ENCODE assay signal across 1 cellular context in the genomic region with DNA sequence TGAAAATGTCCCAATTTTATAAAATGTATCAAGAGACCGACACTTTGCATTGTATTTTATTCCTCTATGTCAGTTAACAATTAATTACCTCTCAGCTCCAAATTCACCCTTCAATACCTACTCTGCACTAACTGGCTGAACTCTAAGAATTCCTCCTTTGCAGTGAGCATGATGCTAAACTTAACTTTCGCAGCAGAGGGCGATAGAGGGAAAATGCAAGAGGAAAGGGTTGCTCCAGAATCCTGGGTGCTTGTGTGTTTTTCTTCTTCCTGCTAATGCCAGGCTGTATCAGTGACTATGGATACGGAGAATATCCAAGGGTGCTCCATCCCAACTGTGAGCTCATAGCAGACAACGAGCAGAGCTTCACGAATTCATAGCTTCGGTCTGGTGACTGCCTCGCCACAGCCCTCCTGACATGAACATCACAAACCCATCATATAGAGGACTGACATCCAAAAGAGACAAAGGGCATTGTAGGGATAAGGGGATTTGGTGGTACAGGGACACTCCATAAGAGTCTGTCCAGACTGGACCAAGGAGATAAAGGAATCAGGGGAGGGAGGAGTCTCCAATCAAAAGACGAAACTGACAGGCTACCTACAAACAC.
TF ChIP-seq lines count a peak whose summit lies in the region.

No MANE protein-coding gene starts in this region.

TF ChIP-seq in HepG2, 621 proteins besides CTCF, POLR2A, EP300 and RAD21 (continued from another document):
- TF ChIP-seq, protein P1, sequence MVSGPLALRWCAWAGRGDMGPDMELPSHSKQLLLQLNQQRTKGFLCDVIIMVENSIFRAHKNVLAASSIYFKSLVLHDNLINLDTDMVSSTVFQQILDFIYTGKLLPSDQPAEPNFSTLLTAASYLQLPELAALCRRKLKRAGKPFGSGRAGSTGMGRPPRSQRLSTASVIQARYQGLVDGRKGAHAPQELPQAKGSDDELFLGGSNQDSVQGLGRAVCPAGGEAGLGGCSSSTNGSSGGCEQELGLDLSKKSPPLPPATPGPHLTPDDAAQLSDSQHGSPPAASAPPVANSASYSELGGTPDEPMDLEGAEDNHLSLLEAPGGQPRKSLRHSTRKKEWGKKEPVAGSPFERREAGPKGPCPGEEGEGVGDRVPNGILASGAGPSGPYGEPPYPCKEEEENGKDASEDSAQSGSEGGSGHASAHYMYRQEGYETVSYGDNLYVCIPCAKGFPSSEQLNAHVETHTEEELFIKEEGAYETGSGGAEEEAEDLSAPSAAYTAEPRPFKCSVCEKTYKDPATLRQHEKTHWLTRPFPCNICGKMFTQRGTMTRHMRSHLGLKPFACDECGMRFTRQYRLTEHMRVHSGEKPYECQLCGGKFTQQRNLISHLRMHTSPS (CRISPR knock-in tag; IDR thresholded peaks at IDR 0.05; ENCODE audit: low read depth), result no peak
